11 cellular contexts compared by ENCODE assay signal in the genomic region with DNA sequence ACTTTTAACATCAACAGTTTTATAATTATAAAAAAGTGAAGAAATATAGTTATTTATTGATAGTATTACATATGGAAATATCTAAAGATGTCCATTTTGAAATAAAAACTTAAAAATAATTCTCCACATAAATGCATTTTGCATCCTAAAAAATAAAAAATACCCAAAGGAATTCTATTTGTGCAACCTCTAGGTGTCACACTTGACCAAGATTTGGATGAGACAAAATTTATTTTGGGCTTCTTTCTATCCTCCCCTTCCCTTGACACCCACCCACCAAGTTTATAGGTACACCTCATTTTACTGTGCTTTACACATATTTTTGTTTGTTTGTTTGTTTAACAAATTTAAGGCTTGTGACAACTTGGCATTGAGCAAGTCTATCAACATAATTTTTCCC. TPM values are rescaled to one million over a fixed set of nuclear protein-coding genes. Genes with fewer than 3 reads are reported as not detected.
DNase-seq lines count a peak whose midpoint lies in the region; ATAC-seq and TF ChIP-seq lines count a peak whose summit lies in the region.
"Had no signal": no experiment of that assay in that cellular context is flagged by ENCODE, and none has a peak within 500 bp of the region (broad histone marks: within the 10 kb centered on the region; RNA-seq: fewer than 3 reads in every experiment).

No MANE protein-coding gene starts in this region.

- H3K36me3 ChIP-seq in GM23338 (ENCODE audit: insufficient read depth) (no peaks in the 10 kb centered on the region), osteoblast (ENCODE audit: insufficient read depth, low read length) (no peaks in the 10 kb centered on the region)

- no peaks in the 10 kb centered on the region for H3K79me2 ChIP-seq in GM23338 (replicated peaks; ENCODE audit: insufficient read depth)
- no peaks in the 10 kb centered on the region for H3K79me2 ChIP-seq in osteoblast (ENCODE audit: insufficient read depth, low read length)

- H3K4me2 ChIP-seq in GM23338 (no peak overlapping the region), osteoblast (ENCODE audit: insufficient read depth, low read length) (no peak overlapping the region)

- H3K27me3 ChIP-seq in GM23338 (ENCODE audit: insufficient read depth) (peaks cover 14% of the 10 kb centered on the region), osteoblast (ENCODE audit: insufficient read depth, low read length) (peaks cover 9% of the 10 kb centered on the region)

- H4K20me1 ChIP-seq in GM23338 (replicated peaks; ENCODE audit: insufficient read depth) (no peaks in the 10 kb centered on the region), osteoblast (ENCODE audit: insufficient read depth, low read length) (no peaks in the 10 kb centered on the region)

- H3K4me1 Mint-ChIP-seq in GM23338, result peaks cover 16% of the 10 kb centered on the region

- no peak overlapping the region for H3K4me3 ChIP-seq in GM23338
- no peak overlapping the region for H3K4me3 ChIP-seq in choroid plexus epithelial cell (ENCODE audit: low read depth, low read length)
- H3K4me3 ChIP-seq in osteoblast (ENCODE audit: insufficient read depth, low read length), result no peak overlapping the region
- H3K4me3 ChIP-seq: skin epidermis had no signal

- H3K4me3 Mint-ChIP-seq in GM23338, result no peak overlapping the region
- H3K4me3 Mint-ChIP-seq: activated naive CD8-positive, alpha-beta T cell treated with anti-CD3 and anti-CD28 coated beads, Interleukin-2, amount 10 ng/mL, durations not matched to agents 7 days and 5 days had no signal

- H3F3A ChIP-seq in GM23338 (replicated peaks; ENCODE audit: low read depth), result 0 out of 2 replicates have a peak, but pooled peaks cover 2% of the 10 kb centered on the region

- H3K27ac ChIP-seq in GM23338 (ENCODE audit: low read depth) (no peak overlapping the region), osteoblast (ENCODE audit: low read depth, low read length) (no peak overlapping the region)
- H3K27ac ChIP-seq: skin epidermis had no signal

- H3K36me3 Mint-ChIP-seq in GM23338 (ENCODE audit: low read depth), result peaks cover 11% of the 10 kb centered on the region; the same call in 2 of the 3 replicates
- H3K36me3 Mint-ChIP-seq: activated naive CD8-positive, alpha-beta T cell treated with anti-CD3 and anti-CD28 coated beads, Interleukin-2, amount 10 ng/mL, durations not matched to agents 7 days and 5 days had no signal

- H3K4me1 ChIP-seq in GM23338 (ENCODE audit: insufficient read depth) (peaks cover 23% of the 10 kb centered on the region), osteoblast (ENCODE audit: insufficient read depth, low read length) (peaks cover 8% of the 10 kb centered on the region)

- no peak overlapping the region for H3K27ac Mint-ChIP-seq in GM23338
- H3K27ac Mint-ChIP-seq: activated naive CD8-positive, alpha-beta T cell treated with anti-CD3 and anti-CD28 coated beads, Interleukin-2, amount 10 ng/mL, durations not matched to agents 7 days and 5 days had no signal

- TF ChIP-seq CTCF in GM23338 (conservative IDR thresholded peaks at IDR 0.05; ENCODE audit: low read depth in 2 of 2), result peak; percentile 63 to 76
- TF ChIP-seq CTCF in choroid plexus epithelial cell (conservative IDR thresholded peaks at IDR 0.05; ENCODE audit: low read depth, low read length), result peak; percentile 52
- TF ChIP-seq CTCF in osteoblast (IDR thresholded peaks at IDR 0.05; ENCODE audit: extremely low read depth, low read depth, low read length), result peak; percentile 29

- ATAC-seq in GM23338 (no peak), HG02610 (IDR thresholded peaks at IDR 0.05; ENCODE audit: unreplicated experiment) (no peak), GM18873 (IDR thresholded peaks at IDR 0.05; ENCODE audit: low FRiP score, unreplicated experiment) (no peak)

- H3K9me3 ChIP-seq in osteoblast (ENCODE audit: low read depth, low read length), result no peaks in the 10 kb centered on the region

- H2AFZ ChIP-seq in GM23338, result no peak overlapping the region
- H2AFZ ChIP-seq in osteoblast (ENCODE audit: low read length), result no peak overlapping the region

- no peaks in the 10 kb centered on the region for H3K9me3 Mint-ChIP-seq in GM23338
- H3K9me3 Mint-ChIP-seq: activated naive CD8-positive, alpha-beta T cell treated with anti-CD3 and anti-CD28 coated beads, Interleukin-2, amount 10 ng/mL, durations not matched to agents 7 days and 5 days had no signal

- no peaks in the 10 kb centered on the region for H3K9me2 ChIP-seq in GM23338 (ENCODE audit: insufficient read depth)

- no peaks in the 10 kb centered on the region for H3K27me3 Mint-ChIP-seq in GM23338 (ENCODE audit: insufficient read depth, low read depth, poor library complexity)

- DNase-seq in GM23338 (ENCODE audit: low spot score) (peak; percentile 56), NCI-H446 (lab: John Stamatoyannopoulos, UW) (peak; percentile 58 to 61), choroid plexus epithelial cell (ENCODE audit: low read depth) (peak; percentile 30), osteoblast (ENCODE audit: insufficient read length, low spot score, missing footprints) (no peak), occipital lobe (lab: John Stamatoyannopoulos, UW) (no peak), SHP77 treated with DMSO at 0.1 percent for 48 hours (lab: John Stamatoyannopoulos, UW) (no peak)
- DNase-seq: activated naive CD8-positive, alpha-beta T cell treated with anti-CD3 and anti-CD28 coated beads, Interleukin-2, amount 10 ng/mL, durations not matched to agents 7 days and 5 days had no signal

TF ChIP-seq in GM23338, 12 proteins besides CTCF, POLR2A, EP300 and RAD21:
- TF ChIP-seq NANOG (IDR thresholded peaks at IDR 0.05; ENCODE audit: borderline replicate concordance), result no peak
- TF ChIP-seq, protein P1, sequence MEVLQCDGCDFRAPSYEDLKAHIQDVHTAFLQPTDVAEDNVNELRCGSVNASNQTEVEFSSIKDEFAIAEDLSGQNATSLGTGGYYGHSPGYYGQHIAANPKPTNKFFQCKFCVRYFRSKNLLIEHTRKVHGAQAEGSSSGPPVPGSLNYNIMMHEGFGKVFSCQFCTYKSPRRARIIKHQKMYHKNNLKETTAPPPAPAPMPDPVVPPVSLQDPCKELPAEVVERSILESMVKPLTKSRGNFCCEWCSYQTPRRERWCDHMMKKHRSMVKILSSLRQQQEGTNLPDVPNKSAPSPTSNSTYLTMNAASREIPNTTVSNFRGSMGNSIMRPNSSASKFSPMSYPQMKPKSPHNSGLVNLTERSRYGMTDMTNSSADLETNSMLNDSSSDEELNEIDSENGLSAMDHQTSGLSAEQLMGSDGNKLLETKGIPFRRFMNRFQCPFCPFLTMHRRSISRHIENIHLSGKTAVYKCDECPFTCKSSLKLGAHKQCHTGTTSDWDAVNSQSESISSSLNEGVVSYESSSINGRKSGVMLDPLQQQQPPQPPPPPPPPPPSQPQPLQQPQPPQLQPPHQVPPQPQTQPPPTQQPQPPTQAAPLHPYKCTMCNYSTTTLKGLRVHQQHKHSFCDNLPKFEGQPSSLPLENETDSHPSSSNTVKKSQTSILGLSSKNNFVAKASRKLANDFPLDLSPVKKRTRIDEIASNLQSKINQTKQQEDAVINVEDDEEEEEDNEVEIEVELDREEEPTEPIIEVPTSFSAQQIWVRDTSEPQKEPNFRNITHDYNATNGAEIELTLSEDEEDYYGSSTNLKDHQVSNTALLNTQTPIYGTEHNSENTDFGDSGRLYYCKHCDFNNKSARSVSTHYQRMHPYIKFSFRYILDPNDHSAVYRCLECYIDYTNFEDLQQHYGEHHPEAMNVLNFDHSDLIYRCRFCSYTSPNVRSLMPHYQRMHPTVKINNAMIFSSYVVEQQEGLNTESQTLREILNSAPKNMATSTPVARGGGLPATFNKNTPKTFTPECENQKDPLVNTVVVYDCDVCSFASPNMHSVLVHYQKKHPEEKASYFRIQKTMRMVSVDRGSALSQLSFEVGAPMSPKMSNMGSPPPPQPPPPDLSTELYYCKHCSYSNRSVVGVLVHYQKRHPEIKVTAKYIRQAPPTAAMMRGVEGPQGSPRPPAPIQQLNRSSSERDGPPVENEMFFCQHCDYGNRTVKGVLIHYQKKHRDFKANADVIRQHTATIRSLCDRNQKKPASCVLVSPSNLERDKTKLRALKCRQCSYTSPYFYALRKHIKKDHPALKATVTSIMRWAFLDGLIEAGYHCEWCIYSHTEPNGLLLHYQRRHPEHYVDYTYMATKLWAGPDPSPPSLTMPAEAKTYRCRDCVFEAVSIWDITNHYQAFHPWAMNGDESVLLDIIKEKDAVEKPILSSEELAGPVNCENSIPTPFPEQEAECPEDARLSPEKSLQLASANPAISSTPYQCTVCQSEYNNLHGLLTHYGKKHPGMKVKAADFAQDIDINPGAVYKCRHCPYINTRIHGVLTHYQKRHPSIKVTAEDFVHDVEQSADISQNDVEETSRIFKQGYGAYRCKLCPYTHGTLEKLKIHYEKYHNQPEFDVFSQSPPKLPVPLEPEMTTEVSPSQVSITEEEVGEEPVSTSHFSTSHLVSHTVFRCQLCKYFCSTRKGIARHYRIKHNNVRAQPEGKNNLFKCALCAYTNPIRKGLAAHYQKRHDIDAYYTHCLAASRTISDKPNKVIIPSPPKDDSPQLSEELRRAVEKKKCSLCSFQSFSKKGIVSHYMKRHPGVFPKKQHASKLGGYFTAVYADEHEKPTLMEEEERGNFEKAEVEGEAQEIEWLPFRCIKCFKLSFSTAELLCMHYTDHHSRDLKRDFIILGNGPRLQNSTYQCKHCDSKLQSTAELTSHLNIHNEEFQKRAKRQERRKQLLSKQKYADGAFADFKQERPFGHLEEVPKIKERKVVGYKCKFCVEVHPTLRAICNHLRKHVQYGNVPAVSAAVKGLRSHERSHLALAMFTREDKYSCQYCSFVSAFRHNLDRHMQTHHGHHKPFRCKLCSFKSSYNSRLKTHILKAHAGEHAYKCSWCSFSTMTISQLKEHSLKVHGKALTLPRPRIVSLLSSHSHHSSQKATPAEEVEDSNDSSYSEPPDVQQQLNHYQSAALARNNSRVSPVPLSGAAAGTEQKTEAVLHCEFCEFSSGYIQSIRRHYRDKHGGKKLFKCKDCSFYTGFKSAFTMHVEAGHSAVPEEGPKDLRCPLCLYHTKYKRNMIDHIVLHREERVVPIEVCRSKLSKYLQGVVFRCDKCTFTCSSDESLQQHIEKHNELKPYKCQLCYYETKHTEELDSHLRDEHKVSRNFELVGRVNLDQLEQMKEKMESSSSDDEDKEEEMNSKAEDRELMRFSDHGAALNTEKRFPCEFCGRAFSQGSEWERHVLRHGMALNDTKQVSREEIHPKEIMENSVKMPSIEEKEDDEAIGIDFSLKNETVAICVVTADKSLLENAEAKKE (CRISPR knock-in tag; IDR thresholded peaks at IDR 0.05), result no peak
- no peak for TF ChIP-seq ZNF331 (CRISPR knock-in tag; IDR thresholded peaks at IDR 0.05; ENCODE audit: low read depth)
- no peak for TF ChIP-seq CREB1 (CRISPR knock-in tag; IDR thresholded peaks at IDR 0.05; ENCODE audit: low read depth)

RNA-seq across cellular contexts. Expression of gene THSD7A, which starts 3.3 kb away (rescaled TPM):
- total RNA-seq in GM23338 (2014; rRNA removed; shearing (Covaris generic)), result 1.3 and 1.7 TPM in 2 replicates
- polyA plus RNA-seq in GM23338 (2016; fragmentation: Nextera tagmentation; extraction: Ambion mirVana), result 1.1 and 2.1 TPM in 2 replicates
- total RNA-seq in osteoblast (under 0.01 TPM in 2 replicates), occipital lobe (41.0 TPM)
- total RNA-seq: activated naive CD8-positive, alpha-beta T cell treated with anti-CD3 and anti-CD28 coated beads, Interleukin-2, amount 10 ng/mL, durations not matched to agents 7 days and 5 days; T-helper 2 cell treated with Interferon-gamma antibody and Interleukin-4, amounts not matched to agents 100 ng/mL and 5 ng/mL, for 36 hours had no signal

Comparison
In these comparisons a context has a peak if more than half of its experiments do, and no peak if none do; other contexts are left out.
1. DNase-seq: peak in GM23338 (single experiment), NCI-H446 (2 of 2) and choroid plexus epithelial cell (single experiment); none in osteoblast (single experiment), occipital lobe (single experiment) and SHP77 treated with DMSO at 0.1 percent for 48 hours (single experiment).
2. RNA of gene THSD7A, which starts 3.3 kb away (total RNA-seq): 41.0 TPM in occipital lobe (single experiment); 1.3 to 1.7 TPM in GM23338 and under 0.01 TPM in osteoblast; every median in the first group is over 10 times any median in the second.
3. Peak in every context shown above with its lines, with median percentiles within 50 percentile points of each other: CTCF ChIP-seq.